Comparison of ENCODE assay signal across 8 cellular contexts in the genomic region with DNA sequence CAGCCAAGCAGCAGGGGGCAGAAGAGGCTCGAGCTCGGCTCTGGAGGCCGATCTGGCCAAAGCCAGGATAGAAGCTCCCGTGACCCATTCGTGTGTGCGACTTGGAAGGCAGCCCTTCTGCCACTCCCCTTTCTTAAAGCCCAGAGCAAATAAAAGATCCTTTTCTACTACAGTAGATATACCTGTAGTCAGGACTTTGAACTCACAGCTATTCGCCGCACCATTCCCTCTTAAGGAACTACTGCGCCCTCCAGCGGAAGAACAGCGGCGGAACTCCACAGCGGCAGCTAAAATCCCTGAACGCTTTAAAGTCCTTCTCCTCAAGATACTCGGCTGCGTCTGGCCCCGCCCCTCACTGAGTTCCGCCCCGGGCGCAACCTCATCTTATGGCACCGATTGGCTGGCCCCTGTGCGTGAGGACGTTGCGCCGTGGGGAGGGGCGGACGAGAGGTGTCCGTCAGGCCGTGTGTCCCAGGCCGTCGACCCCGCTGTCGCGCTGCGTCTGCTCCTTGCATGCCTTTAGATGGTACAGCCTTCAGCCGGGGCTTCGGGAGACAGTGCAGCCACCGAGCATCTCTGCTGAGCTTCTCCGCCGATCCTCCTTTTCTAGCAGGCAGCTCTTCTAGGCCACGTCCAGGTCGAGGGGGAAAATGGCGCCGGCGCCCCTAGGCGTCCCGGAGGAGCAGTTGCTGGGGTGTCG. TPM values are rescaled to one million over a fixed set of nuclear protein-coding genes. Genes with fewer than 3 reads are reported as not detected.
A peak's percentile ranks its signal among the peaks of the same experiment; 100 is the strongest.
DNase-seq lines count a peak whose midpoint lies in the region; ATAC-seq, FAIRE-seq and TF ChIP-seq lines count a peak whose summit lies in the region.

LRIG2 (plus strand) TSS at position 442 of the 700 bp plus-strand sequence; CDS start at position 651, 209 bp downstream.

- peak; percentile 88 for DNase-seq in H54 (ENCODE audit: insufficient read length, low spot score)
- peak; percentile 99 for DNase-seq in LoVo (ENCODE audit: low spot score)
- peak; percentile 96 for DNase-seq in RWPE2 (ENCODE audit: low spot score)
- DNase-seq in activated T-helper 9 cell treated with anti-CD3 and anti-CD28 coated beads, Interleukin-2, amount 50 U/mL, for 16 hours (ENCODE audit: low read depth): peak; percentile 97
- DNase-seq in fibroblast of pulmonary artery (ENCODE audit: low read depth): peak; percentile 98
- DNase-seq in natural killer cell treated with Interleukin-12 subunit alpha and Interleukin-12 subunit beta and Interleukin-15 and Interleukin-18, amount 100 ng/mL, for 72 hours (ENCODE audit: low spot score): peak; percentile 99
- peak; percentile 98 for DNase-seq in stimulated activated naive CD8-positive, alpha-beta T cell treated with anti-CD3 and anti-CD28 coated beads, Interleukin-15, Interleukin-2, amounts not matched to agents 100 U/mL and 50 U/mL, for 24 hours

- TF ChIP-seq CTCF in RWPE2 (IDR thresholded peaks at IDR 0.05; ENCODE audit: poor library complexity, severe bottlenecking) (peak; percentile 98), fibroblast of pulmonary artery (IDR thresholded peaks at IDR 0.05; ENCODE audit: low read length, missing control alignments) (peak; percentile 81)

- H3K4me3 ChIP-seq in RWPE2 (ENCODE audit: severe bottlenecking) (peak within 1 kb of the TSS; percentile 85), fibroblast of pulmonary artery (replicated peaks; ENCODE audit: low read depth, low read length) (peak within 1 kb of the TSS; percentile 96)

- H3K36me3 ChIP-seq in ES-I3 (ENCODE audit: insufficient read depth, low read length) (no peaks in the 10 kb centered on the region; the same call in 1 of the 2 replicates), RWPE2 (ENCODE audit: low read depth) (peaks cover 22% of the 10 kb centered on the region)

- no peaks in the 10 kb centered on the region for H3K27me3 ChIP-seq in RWPE2 (ENCODE audit: insufficient read depth, poor library complexity, severe bottlenecking)

- H3K9me3 Mint-ChIP-seq in natural killer cell treated with Interleukin-12 subunit alpha and Interleukin-12 subunit beta and Interleukin-15 and Interleukin-18, amount 100 ng/mL, for 72 hours: no peaks in the 10 kb centered on the region

- peaks cover 14% of the 10 kb centered on the region for H3K4me1 ChIP-seq in ES-I3 (ENCODE audit: insufficient read depth, low read length)
- peaks cover 7% of the 10 kb centered on the region for H3K4me1 ChIP-seq in RWPE2 (ENCODE audit: insufficient read depth, poor library complexity, severe bottlenecking)

- FAIRE-seq in H54 (lab: Jason Lieb, UNC): peak; percentile 96

- H3K9ac ChIP-seq in ES-I3 (ENCODE audit: low read depth, low read length): peak within 1 kb of the TSS; percentile 88

- H3K9me3 ChIP-seq in ES-I3 (ENCODE audit: control insufficient read depth, insufficient read depth, low read length) (no peaks in the 10 kb centered on the region; the same call in 1 of the 2 replicates), RWPE2 (ENCODE audit: severe bottlenecking) (no peaks in the 10 kb centered on the region)

- H3K27ac Mint-ChIP-seq in natural killer cell treated with Interleukin-12 subunit alpha and Interleukin-12 subunit beta and Interleukin-15 and Interleukin-18, amount 100 ng/mL, for 72 hours: peak within 1 kb of the TSS; percentile 95 to 98

- peaks cover 21 to 27% of the 10 kb centered on the region in 2 donors for H3K4me1 Mint-ChIP-seq in natural killer cell treated with Interleukin-12 subunit alpha and Interleukin-12 subunit beta and Interleukin-15 and Interleukin-18, amount 100 ng/mL, for 72 hours (ENCODE audit: low read depth in 2 of 2)

- peak within 1 kb of the TSS; percentile 54 for H3K27ac ChIP-seq in RWPE2 (ENCODE audit: poor library complexity, severe bottlenecking)

- peak within 1 kb of the TSS; percentile 99 for H3K4me3 Mint-ChIP-seq in natural killer cell treated with Interleukin-12 subunit alpha and Interleukin-12 subunit beta and Interleukin-15 and Interleukin-18, amount 100 ng/mL, for 72 hours

- ATAC-seq in RWPE2 (ENCODE audit: low read depth): peak; percentile 98
- ATAC-seq in natural killer cell treated with Interleukin-12 subunit alpha and Interleukin-12 subunit beta and Interleukin-15 and Interleukin-18, amount 100 ng/mL, for 72 hours: peak; percentile 99 to 100
- ATAC-seq in stimulated activated naive CD8-positive, alpha-beta T cell treated with anti-CD3 and anti-CD28 coated beads, Interleukin-15, Interleukin-2, amounts not matched to agents 100 U/mL and 50 U/mL, for 24 hours: peak; percentile 99

- peaks cover 2% of the 10 kb centered on the region for H3K36me3 Mint-ChIP-seq in natural killer cell treated with Interleukin-12 subunit alpha and Interleukin-12 subunit beta and Interleukin-15 and Interleukin-18, amount 100 ng/mL, for 72 hours

- no peaks in the 10 kb centered on the region for H3K27me3 Mint-ChIP-seq in natural killer cell treated with Interleukin-12 subunit alpha and Interleukin-12 subunit beta and Interleukin-15 and Interleukin-18, amount 100 ng/mL, for 72 hours

- peak; percentile 99 for TF ChIP-seq POLR2A in H54 (IDR thresholded peaks at IDR 0.05; ENCODE audit: low read depth, low read length)

RNA-seq across cellular contexts. Expression of gene LRIG2, which starts in this region (rescaled TPM):
- 10 to 100 TPM; 13.0 to 20.8 TPM for total RNA-seq in natural killer cell treated with Interleukin-12 subunit alpha and Interleukin-12 subunit beta and Interleukin-15 and Interleukin-18, amount 100 ng/mL, for 72 hours

Comparison
In these comparisons a context has a peak if more than half of its experiments do, and no peak if none do; other contexts are left out.
1. Peak in every context shown above with its lines: DNase-seq, ATAC-seq, H3K4me3 ChIP-seq and H3K27ac ChIP-seq.